ENCODE assay signal across 16 cellular contexts in the genomic region with DNA sequence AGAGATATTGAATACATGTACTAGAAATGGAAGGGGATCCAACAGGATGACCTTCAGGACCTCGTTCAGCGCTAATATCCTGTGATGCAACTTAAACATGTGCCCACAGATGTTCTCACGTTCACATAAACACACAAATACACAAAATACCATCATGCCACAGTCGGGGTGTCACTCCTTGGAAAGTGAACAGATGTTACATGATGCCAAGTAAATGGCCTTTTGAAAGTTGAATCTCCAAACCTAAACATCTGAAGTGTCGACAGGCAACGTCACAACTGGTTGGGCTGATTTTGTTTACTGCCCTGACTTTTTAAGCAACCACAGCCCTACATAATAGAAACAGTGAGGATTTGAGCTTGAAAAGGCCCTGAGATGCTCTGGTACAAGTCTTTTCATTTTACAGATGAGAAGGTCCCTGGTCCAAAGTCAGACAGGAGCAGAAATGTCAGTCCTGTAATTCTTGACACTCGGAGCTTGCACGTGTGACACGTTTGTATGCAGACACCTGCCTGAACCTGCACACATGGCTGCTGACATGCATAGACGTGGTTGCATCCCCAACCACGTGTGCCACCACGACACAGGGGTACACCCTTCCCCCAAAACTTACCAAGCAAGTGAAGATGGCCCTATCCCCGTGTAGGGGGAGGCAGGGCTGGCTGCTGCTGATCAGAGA. TPM values are rescaled to one million over a fixed set of nuclear protein-coding genes. Genes with fewer than 3 reads are reported as not detected.
DNase-seq lines count a peak whose midpoint lies in the region; ATAC-seq and TF ChIP-seq lines count a peak whose summit lies in the region.
"Had no signal": no experiment of that assay in that cellular context is flagged by ENCODE, and none has a peak within 500 bp of the region (broad histone marks: within the 10 kb centered on the region; RNA-seq: fewer than 3 reads in every experiment).

No MANE protein-coding gene starts in this region.

- H3K9me3 ChIP-seq in ES-I3 (ENCODE audit: control insufficient read depth, insufficient read depth, low read length) (no peaks in the 10 kb centered on the region), Loucy (ENCODE audit: insufficient read depth, low read depth, low read length) (no peaks in the 10 kb centered on the region), fibroblast of lung (ENCODE audit: control insufficient read depth, insufficient read depth, low read depth, low read length) (no peaks in the 10 kb centered on the region), osteoblast (ENCODE audit: low read depth, low read length) (no peaks in the 10 kb centered on the region), MM.1S (replicated peaks; ENCODE audit: insufficient read depth, low read length) (no peaks in the 10 kb centered on the region), heart left ventricle (no peaks in the 10 kb centered on the region)
- H3K9me3 ChIP-seq: esophagus muscularis mucosa, ovary, upper lobe of right lung had no signal

- H3K27ac ChIP-seq in fibroblast of lung (ENCODE audit: insufficient read depth, low read length) (no peak overlapping the region), osteoblast (ENCODE audit: low read depth, low read length) (no peak overlapping the region), MM.1S (ENCODE audit: low read length) (no peak overlapping the region), heart left ventricle (no peak overlapping the region)
- H3K27ac ChIP-seq: esophagus muscularis mucosa, ovary had no signal

- intact Hi-C loops in cardiac septum (cut with DNase I) = no loop called here
- intact Hi-C loops in heart left ventricle (cut with DNase I) = no loop called here

- H3K27me3 ChIP-seq in Loucy (ENCODE audit: insufficient read depth, low read length, poor library complexity, severe bottlenecking) = no peaks in the 10 kb centered on the region
- no peaks in the 10 kb centered on the region for H3K27me3 ChIP-seq in fibroblast of lung (ENCODE audit: control insufficient read depth, insufficient read depth, low read length)
- no peaks in the 10 kb centered on the region for H3K27me3 ChIP-seq in osteoblast (ENCODE audit: insufficient read depth, low read length)
- no peaks in the 10 kb centered on the region for H3K27me3 ChIP-seq in MM.1S (replicated peaks; ENCODE audit: insufficient read depth, low read length)
- peaks cover 0 to 5% (median 0%) of the 10 kb centered on the region in 9 donors for H3K27me3 ChIP-seq in heart left ventricle
- H3K27me3 ChIP-seq: esophagus muscularis mucosa, ovary, upper lobe of right lung had no signal

- peaks cover 10% of the 10 kb centered on the region for H3K4me1 ChIP-seq in ES-I3 (ENCODE audit: insufficient read depth, low read length)
- peaks cover 59% of the 10 kb centered on the region for H3K4me1 ChIP-seq in Loucy (ENCODE audit: insufficient read depth, low read length, poor library complexity, severe bottlenecking)
- peaks cover 5% of the 10 kb centered on the region for H3K4me1 ChIP-seq in fibroblast of lung (ENCODE audit: control insufficient read depth, extremely low read depth, insufficient read depth, low read length)
- peaks cover 3% of the 10 kb centered on the region for H3K4me1 ChIP-seq in osteoblast (ENCODE audit: insufficient read depth, low read length)
- H3K4me1 ChIP-seq in MM.1S (ENCODE audit: low read length) = peaks cover 5% of the 10 kb centered on the region
- peaks cover 0 to 11% (median 0%) of the 10 kb centered on the region in 12 donors for H3K4me1 ChIP-seq in heart left ventricle
- H3K4me1 ChIP-seq: upper lobe of right lung had no signal

- H3K4me2 ChIP-seq in Loucy (ENCODE audit: low read depth, low read length, poor library complexity, severe bottlenecking) = peak overlapping the region; percentile 94
- peak overlapping the region; percentile 35 for H3K4me2 ChIP-seq in fibroblast of lung (ENCODE audit: extremely low read depth, insufficient read depth, low read length)
- H3K4me2 ChIP-seq in osteoblast (ENCODE audit: insufficient read depth, low read length) = no peak overlapping the region
- no peak overlapping the region for H3K4me2 ChIP-seq in MM.1S (ENCODE audit: low read depth, low read length)

- peaks cover 13% of the 10 kb centered on the region; the same call in 1 of the 2 replicates for H3K79me2 ChIP-seq in Loucy (ENCODE audit: insufficient read depth, low read length)
- H3K79me2 ChIP-seq in fibroblast of lung (ENCODE audit: control insufficient read depth, insufficient read depth, low read length) = no peaks in the 10 kb centered on the region
- H3K79me2 ChIP-seq in osteoblast (ENCODE audit: insufficient read depth, low read length) = no peaks in the 10 kb centered on the region
- H3K79me2 ChIP-seq in MM.1S (ENCODE audit: low read length) = no peaks in the 10 kb centered on the region

- no peaks in the 10 kb centered on the region for H3F3A ChIP-seq in Loucy (ENCODE audit: low read depth)
- peaks cover 7% of the 10 kb centered on the region; the same call in 1 of the 2 replicates for H3F3A ChIP-seq in MM.1S (ENCODE audit: insufficient read depth, low read length)

- H2AFZ ChIP-seq in Loucy (ENCODE audit: low read length) = no peak overlapping the region
- peak overlapping the region; percentile 44 for H2AFZ ChIP-seq in fibroblast of lung (ENCODE audit: low read length)
- peak overlapping the region; percentile 47 for H2AFZ ChIP-seq in osteoblast (ENCODE audit: low read length)
- no peak overlapping the region for H2AFZ ChIP-seq in MM.1S (ENCODE audit: low read length)

- H4K20me1 ChIP-seq in Loucy (ENCODE audit: insufficient read depth, low read length, poor library complexity, severe bottlenecking) (no peaks in the 10 kb centered on the region), fibroblast of lung (ENCODE audit: control insufficient read depth, extremely low read depth, insufficient read depth, low read length) (no peaks in the 10 kb centered on the region), osteoblast (ENCODE audit: insufficient read depth, low read length) (no peaks in the 10 kb centered on the region), MM.1S (ENCODE audit: insufficient read depth, low read length) (no peaks in the 10 kb centered on the region)

- peak overlapping the region; percentile 34; the same call in 1 of the 2 replicates for H3K9ac ChIP-seq in ES-I3 (ENCODE audit: low read depth, low read length)
- H3K9ac ChIP-seq in Loucy (ENCODE audit: low read depth, low read length, poor library complexity, severe bottlenecking) = peak overlapping the region; percentile 96
- H3K9ac ChIP-seq in fibroblast of lung (ENCODE audit: insufficient read depth, low read length) = no peak overlapping the region
- no peak overlapping the region for H3K9ac ChIP-seq in MM.1S (ENCODE audit: low read length)

- H3K4me3 ChIP-seq in Loucy (ENCODE audit: low read length, poor library complexity, severe bottlenecking) (peak overlapping the region; percentile 20), fibroblast of lung (replicated peaks in 1 of 4; ENCODE audit: control extremely low read depth in 1 of 4, insufficient read depth in 1 of 4, low read depth in 3 of 4, low read length in 4 of 4) (no peak overlapping the region), osteoblast (ENCODE audit: insufficient read depth, low read length) (no peak overlapping the region), MM.1S (ENCODE audit: low read length) (no peak overlapping the region), heart left ventricle (no peak overlapping the region)
- H3K4me3 ChIP-seq: esophagus muscularis mucosa, ovary, upper lobe of right lung had no signal

- no peak for TF ChIP-seq POLR2A in heart left ventricle (IDR thresholded peaks at IDR 0.05)

- peak in 1 of 2 donors; percentile 59 for DNase-seq in fibroblast of lung (ENCODE audit: low read depth in 2 of 2)
- DNase-seq in osteoblast (ENCODE audit: insufficient read length, low spot score, missing footprints) = no peak
- no peak for DNase-seq in MM.1S
- no peak for DNase-seq in cardiac septum (ENCODE audit: low spot score)
- no peak for DNase-seq in heart left ventricle
- DNase-seq: activated CD4-positive, alpha-beta T cell treated with anti-CD3 and anti-CD28 coated beads for 1 hour; GOT3; immature natural killer cell; NCI-H2081; stimulated activated CD4-positive, alpha-beta T cell treated with anti-CD3 and anti-CD28 coated beads, Interleukin-4, amount 100 ng/mL, for 1 hour; upper lobe of right lung had no signal

- no peaks in the 10 kb centered on the region for H3K9me2 ChIP-seq in Loucy (replicated peaks; ENCODE audit: low read depth, low read length)
- no peaks in the 10 kb centered on the region for H3K9me2 ChIP-seq in MM.1S (replicated peaks; ENCODE audit: insufficient read depth, low read length)

- H3K36me3 ChIP-seq in ES-I3 (ENCODE audit: insufficient read depth, low read length) (no peaks in the 10 kb centered on the region), Loucy (ENCODE audit: insufficient read depth, low read length) (no peaks in the 10 kb centered on the region), fibroblast of lung (ENCODE audit: control insufficient read depth, insufficient read depth, low read length) (no peaks in the 10 kb centered on the region), osteoblast (ENCODE audit: insufficient read depth, low read length) (no peaks in the 10 kb centered on the region), MM.1S (replicated peaks; ENCODE audit: insufficient read depth, low read length) (no peaks in the 10 kb centered on the region), heart left ventricle (no peaks in the 10 kb centered on the region)
- H3K36me3 ChIP-seq: esophagus muscularis mucosa, ovary, upper lobe of right lung had no signal

- 38 to 61% (median 52%) methylated on average over 13 of the region's 13 CpGs for WGBS in heart left ventricle, 4 donors

- no peak for TF ChIP-seq CTCF in Loucy (conservative IDR thresholded peaks at IDR 0.05; ENCODE audit: low read length)
- no peak for TF ChIP-seq CTCF in fibroblast of lung (conservative IDR thresholded peaks at IDR 0.05 in 1 of 2, IDR thresholded peaks at IDR 0.05 in 1 of 2; ENCODE audit: low read depth in 1 of 2, low read length in 2 of 2)
- no peak for TF ChIP-seq CTCF in osteoblast (IDR thresholded peaks at IDR 0.05; ENCODE audit: extremely low read depth, low read depth, low read length)
- no peak for TF ChIP-seq CTCF in MM.1S (IDR thresholded peaks at IDR 0.05; ENCODE audit: low read length)
- TF ChIP-seq CTCF in heart left ventricle (IDR thresholded peaks at IDR 0.05) = no peak

- no peak for ATAC-seq in HG03520 (IDR thresholded peaks at IDR 0.05; ENCODE audit: unreplicated experiment)
- no peak for ATAC-seq in heart left ventricle
- ATAC-seq: upper lobe of right lung had no signal

RNA-seq across cellular contexts. Expression of gene BCORL1, which starts 23.5 kb away (rescaled TPM):
- total RNA-seq in fibroblast of lung (1.3 and 2.8 TPM in 2 replicates), osteoblast (1.4 and 1.8 TPM in 2 replicates), cardiac septum (9.8 TPM), heart left ventricle (10 to 100 TPM in 2 of 9 donors, 1 to 10 TPM in 7; 5.3 to 11.0 (median 9.0) TPM)
- polyA plus RNA-seq in fibroblast of lung (1.1 and 1.3 TPM in 2 replicates), heart left ventricle (1 to 10 TPM; 3.3 to 7.5 TPM)
- polyA plus RNA-seq in fibroblast of lung (2012) = 4.6 and 5.5 TPM in 2 replicates
- 10.1 and 12.1 TPM in 2 replicates for polyA minus RNA-seq in fibroblast of lung (ENCODE audit: low replicate concordance)

RNA-seq across cellular contexts. Expression of gene UTP14A, which starts 53.0 kb away (rescaled TPM):
- total RNA-seq in fibroblast of lung (15.0 and 17.5 TPM in 2 replicates), osteoblast (19.9 and 20.9 TPM in 2 replicates), cardiac septum (8.9 TPM), heart left ventricle (10 to 100 TPM in 3 of 9 donors, 1 to 10 TPM in 6; 7.3 to 10.6 (median 9.0) TPM)
- polyA plus RNA-seq in fibroblast of lung (15.6 and 20.3 TPM in 2 replicates), heart left ventricle (10 to 100 TPM in 1 of 2 donors, 1 to 10 TPM in 1; 5.6 to 14.0 TPM)
- polyA plus RNA-seq in fibroblast of lung (2012) = 14.2 and 17.3 TPM in 2 replicates
- 0.98 and 3.5 TPM in 2 replicates for polyA minus RNA-seq in fibroblast of lung (ENCODE audit: low replicate concordance)

Comparison
In these comparisons a context has a peak if more than half of its experiments do, and no peak if none do; other contexts are left out.
1. H3K9ac ChIP-seq: peak in ES-I3 (single experiment) and Loucy (single experiment); none in fibroblast of lung (single experiment) and MM.1S (single experiment).
2. H2AFZ ChIP-seq: peak in fibroblast of lung (single experiment) and osteoblast (single experiment); none in Loucy (single experiment) and MM.1S (single experiment).
3. H3K4me2 ChIP-seq: peak in Loucy (single experiment) and fibroblast of lung (single experiment); none in osteoblast (single experiment) and MM.1S (single experiment).